In genomic region chr1:64915381-64916274, GRCh38 we compare ENCODE assay signal across 10 cellular contexts. TPM values are rescaled to one million over a fixed set of nuclear protein-coding genes. Genes with fewer than 3 reads are reported as not detected.
DNase-seq lines count a peak whose midpoint lies in the region; ATAC-seq, FAIRE-seq and TF ChIP-seq lines count a peak whose summit lies in the region.
"Had no signal": no experiment of that assay in that cellular context is flagged by ENCODE, and none has a peak within 500 bp of the region (broad histone marks: within the 10 kb centered on the region; RNA-seq: fewer than 3 reads in every experiment).

No MANE protein-coding gene starts in this region.

- peak; percentile 91 for DNase-seq in fibroblast of villous mesenchyme (ENCODE audit: low read depth)
- peak; percentile 96 for DNase-seq in renal cortical epithelial cell (ENCODE audit: low read depth)
- DNase-seq in hypothalamus (lab: John Stamatoyannopoulos, UW) = no peak
- DNase-seq in AG08395 (ENCODE audit: low spot score) = no peak
- no peak for DNase-seq in stimulated activated CD4-positive, alpha-beta T cell treated with anti-CD3 and anti-CD28 coated beads, Interleukin-2, amount 100 ng/mL, for 24 hours
- DNase-seq: stimulated activated CD4-positive, alpha-beta T cell treated with anti-CD3 and anti-CD28 coated beads, Interleukin-15, amount 100 ng/mL, for 24 hours had no signal

- peak; percentile 80 for FAIRE-seq in G401.6 (lab: Jason Lieb, UNC)
- FAIRE-seq: GM12892 had no signal

- no peak for TF ChIP-seq CTCF in fibroblast of villous mesenchyme (IDR thresholded peaks at IDR 0.05; ENCODE audit: insufficient read depth, low read depth, low read length)

- no peak overlapping the region for H3K4me3 ChIP-seq in fibroblast of villous mesenchyme (ENCODE audit: low read depth, low read length)

- ATAC-seq in SK-N-SH treated with all-trans-retinoic acid at 6 μM for 48 hours = peak; percentile 48; the same call in 2 of the 3 replicates
- no peak for ATAC-seq in GM19324 (IDR thresholded peaks at IDR 0.05; ENCODE audit: low FRiP score, unreplicated experiment)

TF ChIP-seq in SK-N-SH treated with all-trans-retinoic acid at 6 μM for 48 hours, 23 proteins besides CTCF, POLR2A, EP300 and RAD21:
- no peak for TF ChIP-seq RARB (CRISPR knock-in tag; IDR thresholded peaks at IDR 0.05)
- TF ChIP-seq ZNF70 (CRISPR knock-in tag; IDR thresholded peaks at IDR 0.05) = no peak
- TF ChIP-seq TCF4 (CRISPR knock-in tag; IDR thresholded peaks at IDR 0.05; ENCODE audit: borderline replicate concordance) = 0 out of 2 replicates have a peak, but pooled peaks have one; percentile 40

RNA-seq across cellular contexts. Expression of gene JAK1, which starts 50.7 kb away (rescaled TPM):
- total RNA-seq in fibroblast of villous mesenchyme = 125 and 152 TPM in 2 replicates
- 305 and 415 TPM in 2 replicates for total RNA-seq in renal cortical epithelial cell

Comparison
In these comparisons a context has a peak if more than half of its experiments do, and no peak if none do; other contexts are left out.
1. DNase-seq: peak in fibroblast of villous mesenchyme (single experiment) and renal cortical epithelial cell (single experiment); none in hypothalamus (0 of 51), AG08395 (single experiment) and stimulated activated CD4-positive, alpha-beta T cell treated with anti-CD3 and anti-CD28 coated beads, Interleukin-2, amount 100 ng/mL, for 24 hours (0 of 2).